In genomic region chr10:60781678-60782077, GRCh38 we compare ENCODE assay signal across 10 cellular contexts. TPM values are rescaled to one million over a fixed set of nuclear protein-coding genes. Genes with fewer than 3 reads are reported as not detected.
DNase-seq lines count a peak whose midpoint lies in the region; ATAC-seq lines count a peak whose summit lies in the region.
"Had no signal": no experiment of that assay in that cellular context is flagged by ENCODE, and none has a peak within 500 bp of the region (broad histone marks: within the 10 kb centered on the region; RNA-seq: fewer than 3 reads in every experiment).

No MANE protein-coding gene starts in this region.

- no peak overlapping the region for H3K9ac ChIP-seq in HUES48 (ENCODE audit: low read depth, low read length)

- POLR2A ChIA-PET in activated naive CD8-positive, alpha-beta T cell treated with anti-CD3 and anti-CD28 coated beads, Interleukin-2, amount 10 ng/mL, durations not matched to agents 7 days and 5 days (lab: Charles Lee), result no interaction called here

- ATAC-seq in activated naive CD8-positive, alpha-beta T cell treated with anti-CD3 and anti-CD28 coated beads, Interleukin-2, amount 10 ng/mL, durations not matched to agents 7 days and 5 days (ENCODE audit: low read depth), result no peak
- ATAC-seq in HG03432 (IDR thresholded peaks at IDR 0.05; ENCODE audit: unreplicated experiment) (no peak), HG02981 (IDR thresholded peaks at IDR 0.05; ENCODE audit: unreplicated experiment) (no peak)
- ATAC-seq: esophagus mucosa had no signal

- peaks cover 37% of the 10 kb centered on the region for H3K4me1 Mint-ChIP-seq in activated naive CD8-positive, alpha-beta T cell treated with anti-CD3 and anti-CD28 coated beads, Interleukin-2, amount 10 ng/mL, durations not matched to agents 7 days and 5 days

- in situ Hi-C loops in Caki2 (cut with HindIII; ENCODE audit: low pct_unique_long_range_greater_than_20kb, low sequenced_read_pairs), result no loop called here

- no peaks in the 10 kb centered on the region for H3K27me3 Mint-ChIP-seq in activated naive CD8-positive, alpha-beta T cell treated with anti-CD3 and anti-CD28 coated beads, Interleukin-2, amount 10 ng/mL, durations not matched to agents 7 days and 5 days
- H3K27me3 Mint-ChIP-seq: activated naive CD4-positive, alpha-beta T cell treated with anti-CD3 and anti-CD28 coated beads, Interleukin-2, amount 50 U/mL, for 24 hours had no signal

- H3K36me3 Mint-ChIP-seq in activated naive CD8-positive, alpha-beta T cell treated with anti-CD3 and anti-CD28 coated beads, Interleukin-2, amount 10 ng/mL, durations not matched to agents 7 days and 5 days, result peaks cover 46% of the 10 kb centered on the region
- H3K36me3 Mint-ChIP-seq: activated naive CD4-positive, alpha-beta T cell treated with anti-CD3 and anti-CD28 coated beads, Interleukin-2, amount 50 U/mL, for 24 hours had no signal

- peak overlapping the region; percentile 70 for H3K4me3 Mint-ChIP-seq in activated naive CD8-positive, alpha-beta T cell treated with anti-CD3 and anti-CD28 coated beads, Interleukin-2, amount 10 ng/mL, durations not matched to agents 7 days and 5 days
- H3K4me3 Mint-ChIP-seq: activated naive CD4-positive, alpha-beta T cell treated with anti-CD3 and anti-CD28 coated beads, Interleukin-2, amount 50 U/mL, for 24 hours had no signal

- no peaks in the 10 kb centered on the region for H3K9me3 Mint-ChIP-seq in activated naive CD8-positive, alpha-beta T cell treated with anti-CD3 and anti-CD28 coated beads, Interleukin-2, amount 10 ng/mL, durations not matched to agents 7 days and 5 days
- H3K9me3 Mint-ChIP-seq: activated naive CD4-positive, alpha-beta T cell treated with anti-CD3 and anti-CD28 coated beads, Interleukin-2, amount 50 U/mL, for 24 hours had no signal

- DNase-seq in Caki2 (ENCODE audit: low read depth), result peak; percentile 22
- no peak for DNase-seq in activated naive CD8-positive, alpha-beta T cell treated with anti-CD3 and anti-CD28 coated beads, Interleukin-2, amount 10 ng/mL, durations not matched to agents 7 days and 5 days
- DNase-seq in activated effector memory CD4-positive, alpha-beta T cell treated with Interleukin-2 at 50 U/mL for 16 hours, result no peak
- DNase-seq: kidney glomerular epithelial cell had no signal

- H3K4me3 ChIP-seq in HUES48 (ENCODE audit: low read depth, low read length), result peak overlapping the region; percentile 35; the same call in 1 of the 2 replicates
- H3K4me3 ChIP-seq in mesodermal cell (ENCODE audit: extremely low read depth, insufficient read depth, low read length, poor library complexity, severe bottlenecking), result peak overlapping the region; percentile 26

- no peaks in the 10 kb centered on the region for H3K27me3 ChIP-seq in HUES48 (ENCODE audit: control insufficient read depth, insufficient read depth, low read length)

- no peak overlapping the region for H3K27ac ChIP-seq in HUES48 (ENCODE audit: low read depth, low read length)
- no peak overlapping the region for H3K27ac ChIP-seq in mesodermal cell (ENCODE audit: low read depth, low read length, severe bottlenecking)

- H3K9me3 ChIP-seq in HUES48 (ENCODE audit: control insufficient read depth, insufficient read depth, low read length) (no peaks in the 10 kb centered on the region), mesodermal cell (ENCODE audit: control insufficient read depth, low read length) (no peaks in the 10 kb centered on the region)

- peaks cover 16% of the 10 kb centered on the region; the same call in 1 of the 2 replicates for H3K4me1 ChIP-seq in HUES48 (ENCODE audit: control insufficient read depth, insufficient read depth, low read length)
- peaks cover 6% of the 10 kb centered on the region for H3K4me1 ChIP-seq in mesodermal cell (ENCODE audit: control insufficient read depth, insufficient read depth, low read length, poor library complexity, severe bottlenecking)

- H3K27ac Mint-ChIP-seq in activated naive CD8-positive, alpha-beta T cell treated with anti-CD3 and anti-CD28 coated beads, Interleukin-2, amount 10 ng/mL, durations not matched to agents 7 days and 5 days, result peak overlapping the region; percentile 52
- H3K27ac Mint-ChIP-seq: activated naive CD4-positive, alpha-beta T cell treated with anti-CD3 and anti-CD28 coated beads, Interleukin-2, amount 50 U/mL, for 24 hours had no signal

- H3K36me3 ChIP-seq in HUES48 (ENCODE audit: control insufficient read depth, insufficient read depth, low read length), result peaks cover 69% of the 10 kb centered on the region
- H3K36me3 ChIP-seq in mesodermal cell (ENCODE audit: control insufficient read depth, insufficient read depth, low read length), result peaks cover 38% of the 10 kb centered on the region

RNA-seq across cellular contexts. Expression of gene CDK1, which starts 3.4 kb away (rescaled TPM):
- 148 and 152 TPM in 2 replicates for total RNA-seq in Caki2 (2014; rRNA removed; shearing (Covaris generic); ENCODE audit: low replicate concordance)
- 10 to 100 TPM; 84.4 to 97.2 TPM for total RNA-seq in activated naive CD8-positive, alpha-beta T cell treated with anti-CD3 and anti-CD28 coated beads, Interleukin-2, amount 10 ng/mL, durations not matched to agents 7 days and 5 days
- polyA plus RNA-seq in mesodermal cell (2013, experiment 1 of 2), result 165 TPM
- 176 TPM for polyA plus RNA-seq in mesodermal cell (2013, experiment 2 of 2)
